35 cellular contexts compared by ENCODE assay signal in genomic region chr10:89543841-89544240, GRCh38. TPM values are rescaled to one million over a fixed set of nuclear protein-coding genes. Genes with fewer than 3 reads are reported as not detected.
"Had no signal": no experiment of that assay in that cellular context is flagged by ENCODE, and none has a peak within 500 bp of the region (broad histone marks: within the 10 kb centered on the region; RNA-seq: fewer than 3 reads in every experiment).

No MANE protein-coding gene starts in this region.

- H3K9me3 Mint-ChIP-seq: activated B cell treated with CpG ODN at 0.5 μM for 24 hours; activated CD4-positive, alpha-beta memory T cell treated with anti-CD3 and anti-CD28 coated beads, Interleukin-2, amount 10 ng/mL, durations not matched to agents 7 days and 5 days; activated naive CD4-positive, alpha-beta T cell treated with anti-CD3 and anti-CD28 coated beads, Interleukin-2, amount 10 ng/mL, durations not matched to agents 7 days and 5 days; activated naive CD8-positive, alpha-beta T cell treated with anti-CD3 and anti-CD28 coated beads, Interleukin-2, amount 50 U/mL, for 24 hours; central memory CD8-positive, alpha-beta T cell had no signal

- H2AFZ ChIP-seq: PC-9 had no signal

- H3K4me2 ChIP-seq: KMS-11, PC-9 had no signal

- H3K27ac ChIP-seq: cardiac muscle cell, KMS-11, PC-9, RWPE1, VCaP had no signal

- FAIRE-seq: RCC 7860 had no signal

- H3K4me3 ChIP-seq: cardiac muscle cell, PC-9 had no signal

- ATAC-seq: activated CD8-positive, alpha-beta memory T cell treated with anti-CD3 and anti-CD28 coated beads, Interleukin-2, amount 10 ng/mL, durations not matched to agents 7 days and 5 days; activated naive CD8-positive, alpha-beta T cell treated with anti-CD3 and anti-CD28 coated beads, Interleukin-2, amount 50 U/mL, for 24 hours had no signal

- H3K36me3 Mint-ChIP-seq: activated CD8-positive, alpha-beta memory T cell treated with anti-CD3 and anti-CD28 coated beads, Interleukin-2, amount 10 ng/mL, durations not matched to agents 7 days and 5 days; activated naive CD4-positive, alpha-beta T cell treated with anti-CD3 and anti-CD28 coated beads, Interleukin-2, amount 10 ng/mL, durations not matched to agents 7 days and 5 days; activated naive CD8-positive, alpha-beta T cell; brain had no signal

- H3K4me3 Mint-ChIP-seq: activated B cell treated with CpG ODN at 0.5 μM for 24 hours; activated CD4-positive, alpha-beta memory T cell treated with anti-CD3 and anti-CD28 coated beads, Interleukin-2, amount 10 ng/mL, durations not matched to agents 7 days and 5 days; activated CD8-positive, alpha-beta memory T cell treated with anti-CD3 and anti-CD28 coated beads, Interleukin-2, amount 10 ng/mL, durations not matched to agents 7 days and 5 days; activated naive CD4-positive, alpha-beta T cell treated with anti-CD3 and anti-CD28 coated beads, Interleukin-2, amount 10 ng/mL, durations not matched to agents 7 days and 5 days; activated naive CD8-positive, alpha-beta T cell; activated naive CD8-positive, alpha-beta T cell treated with anti-CD3 and anti-CD28 coated beads, Interleukin-2, amount 50 U/mL, for 24 hours; brain; central memory CD8-positive, alpha-beta T cell had no signal

- H3K27ac Mint-ChIP-seq: activated B cell treated with CpG ODN at 0.5 μM for 24 hours; activated CD4-positive, alpha-beta memory T cell treated with anti-CD3 and anti-CD28 coated beads, Interleukin-2, amount 10 ng/mL, durations not matched to agents 7 days and 5 days; activated CD8-positive, alpha-beta memory T cell treated with anti-CD3 and anti-CD28 coated beads, Interleukin-2, amount 10 ng/mL, durations not matched to agents 7 days and 5 days; activated naive CD4-positive, alpha-beta T cell treated with anti-CD3 and anti-CD28 coated beads, Interleukin-2, amount 10 ng/mL, durations not matched to agents 7 days and 5 days; activated naive CD8-positive, alpha-beta T cell; activated naive CD8-positive, alpha-beta T cell treated with anti-CD3 and anti-CD28 coated beads, Interleukin-2, amount 50 U/mL, for 24 hours; brain had no signal

- H3K27me3 ChIP-seq: cardiac muscle cell had no signal

- H3K4me1 Mint-ChIP-seq: activated B cell treated with CpG ODN at 0.5 μM for 24 hours; activated CD4-positive, alpha-beta memory T cell treated with anti-CD3 and anti-CD28 coated beads, Interleukin-2, amount 10 ng/mL, durations not matched to agents 7 days and 5 days; activated CD8-positive, alpha-beta memory T cell treated with anti-CD3 and anti-CD28 coated beads, Interleukin-2, amount 10 ng/mL, durations not matched to agents 7 days and 5 days; activated naive CD4-positive, alpha-beta T cell treated with anti-CD3 and anti-CD28 coated beads, Interleukin-2, amount 10 ng/mL, durations not matched to agents 7 days and 5 days; activated naive CD8-positive, alpha-beta T cell treated with anti-CD3 and anti-CD28 coated beads, Interleukin-2, amount 50 U/mL, for 24 hours; brain; central memory CD8-positive, alpha-beta T cell had no signal

- H3K9ac ChIP-seq: KMS-11 had no signal

- DNase-seq: activated B cell treated with CpG ODN at 0.5 μM for 24 hours; activated CD4-positive, alpha-beta memory T cell treated with anti-CD3 and anti-CD28 coated beads, Interleukin-2, amount 10 ng/mL, durations not matched to agents 7 days and 5 days; activated CD4-positive, alpha-beta T cell treated with anti-CD3 and anti-CD28 coated beads for 4 hours; activated CD4-positive, alpha-beta T cell treated with anti-CD3 and anti-CD28 coated beads, Interleukin-2, amount 50 U/mL, for 1 hour; activated CD4-positive, CD25-positive, alpha-beta regulatory T cell treated with anti-CD3 and anti-CD28 coated beads, Interleukin-2, amount 50 U/mL, for 72 hours; activated CD8-positive, alpha-beta memory T cell treated with anti-CD3 and anti-CD28 coated beads for 24 hours; activated CD8-positive, alpha-beta memory T cell treated with anti-CD3 and anti-CD28 coated beads, Interleukin-2, amount 10 ng/mL, durations not matched to agents 7 days and 5 days; activated CD8-positive, alpha-beta memory T cell treated with anti-CD3 and anti-CD28 coated beads, Interleukin-2, amount 50 U/mL, for 48 hours; activated effector memory CD4-positive, alpha-beta T cell treated with Interleukin-2 at 50 U/mL for 16 hours; activated naive CD4-positive, alpha-beta T cell treated with anti-CD3 and anti-CD28 coated beads, Interleukin-2, amount 10 ng/mL, durations not matched to agents 7 days and 5 days; activated naive CD8-positive, alpha-beta T cell treated with anti-CD3 and anti-CD28 coated beads, Interleukin-2, amount 50 U/mL, for 24 hours; activated T-cell treated with anti-CD3 and anti-CD28 coated beads, Interleukin-2, amount 50 U/mL, for 48 hours; anterior cingulate cortex; MM.1S; MV-4-11; NCI-H1092; NCI-H1436 treated with DMSO at 0.1 percent for 48 hours; NCI-H1694 treated with DMSO at 0.1 percent for 48 hours; NCI-H2029; NCI-H345; NCI-H524 treated with DMSO at 0.1 percent for 48 hours; PC-9; Right ventricle myocardium superior; SW 1271; T-helper 1 cell; T-helper 2 cell; T-helper 9 cell had no signal

- H3K36me3 ChIP-seq: cardiac muscle cell had no signal

RNA-seq across cellular contexts. Expression of gene SLC16A12, which starts 8.4 kb away (rescaled TPM):
- total RNA-seq: activated B cell treated with CpG ODN at 0.5 μM for 24 hours; activated CD4-positive, alpha-beta memory T cell treated with anti-CD3 and anti-CD28 coated beads, Interleukin-2, amount 10 ng/mL, durations not matched to agents 7 days and 5 days; activated CD8-positive, alpha-beta memory T cell treated with anti-CD3 and anti-CD28 coated beads, Interleukin-2, amount 10 ng/mL, durations not matched to agents 7 days and 5 days had no signal
